Comparison of ENCODE assay signal across 9 cellular contexts in the genomic region with DNA sequence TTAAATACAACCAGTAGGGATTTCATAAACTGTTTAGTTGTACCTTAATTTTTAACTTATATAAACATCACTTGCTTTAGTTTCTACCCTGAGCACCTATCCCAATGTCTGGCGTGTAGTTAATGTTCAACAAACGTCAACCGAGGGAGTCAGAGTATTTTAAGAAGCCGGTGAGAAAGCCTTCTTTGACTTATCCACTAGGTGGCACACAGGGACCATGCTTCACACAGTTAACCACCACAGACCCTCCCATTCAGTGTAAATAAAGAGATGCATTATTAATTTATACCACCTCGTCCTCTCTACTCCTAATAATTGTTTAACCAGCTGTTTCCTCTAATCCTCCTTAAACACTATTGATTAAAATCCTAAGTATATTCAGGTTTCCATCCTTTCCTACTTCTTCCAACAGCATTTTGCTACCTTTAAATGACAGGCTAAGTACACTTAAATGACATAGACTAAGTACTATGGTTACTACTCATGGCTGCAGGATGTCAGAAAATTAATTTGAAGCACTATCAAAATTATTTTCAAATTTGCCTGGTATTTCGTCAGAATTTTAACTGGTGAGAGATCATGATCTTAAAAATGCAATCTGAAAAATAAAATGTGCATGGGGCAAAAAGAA. TPM values are rescaled to one million over a fixed set of nuclear protein-coding genes. Genes with fewer than 3 reads are reported as not detected.
DNase-seq lines count a peak whose midpoint lies in the region; ATAC-seq and TF ChIP-seq lines count a peak whose summit lies in the region.
"Had no signal": no experiment of that assay in that cellular context is flagged by ENCODE, and none has a peak within 500 bp of the region (broad histone marks: within the 10 kb centered on the region; RNA-seq: fewer than 3 reads in every experiment).

No MANE protein-coding gene starts in this region.

- CTCF ChIA-PET in activated CD4-positive, alpha-beta T cell treated with anti-CD3 and anti-CD28 coated beads, Interleukin-2, amount 10 ng/mL, durations not matched to agents 7 days and 5 days (lab: Charles Lee): no interaction called here

- H3K4me1 Mint-ChIP-seq in activated CD4-positive, alpha-beta T cell treated with anti-CD3 and anti-CD28 coated beads, Interleukin-2, amount 10 ng/mL, durations not matched to agents 7 days and 5 days: peaks cover 8% of the 10 kb centered on the region
- H3K4me1 Mint-ChIP-seq in glutamatergic neuron (ENCODE audit: low read depth, unreplicated experiment): peaks cover 57% of the 10 kb centered on the region

- no peak overlapping the region for H3K27ac Mint-ChIP-seq in activated CD4-positive, alpha-beta T cell treated with anti-CD3 and anti-CD28 coated beads, Interleukin-2, amount 10 ng/mL, durations not matched to agents 7 days and 5 days
- peak overlapping the region; percentile 20 for H3K27ac Mint-ChIP-seq in glutamatergic neuron (ENCODE audit: unreplicated experiment)
- H3K27ac Mint-ChIP-seq: activated naive CD4-positive, alpha-beta T cell treated with anti-CD3 and anti-CD28 coated beads, Interleukin-2, amount 50 U/mL, for 72 hours had no signal

- no peak overlapping the region for H3K4me3 Mint-ChIP-seq in activated CD4-positive, alpha-beta T cell treated with anti-CD3 and anti-CD28 coated beads, Interleukin-2, amount 10 ng/mL, durations not matched to agents 7 days and 5 days
- peak overlapping the region; percentile 63 for H3K4me3 Mint-ChIP-seq in glutamatergic neuron (ENCODE audit: unreplicated experiment)

- H3K27me3 Mint-ChIP-seq in activated CD4-positive, alpha-beta T cell treated with anti-CD3 and anti-CD28 coated beads, Interleukin-2, amount 10 ng/mL, durations not matched to agents 7 days and 5 days: peaks cover 48% of the 10 kb centered on the region
- peaks cover 10% of the 10 kb centered on the region for H3K27me3 Mint-ChIP-seq in glutamatergic neuron (ENCODE audit: unreplicated experiment)

- POLR2A ChIA-PET in activated CD4-positive, alpha-beta T cell treated with anti-CD3 and anti-CD28 coated beads, Interleukin-2, amount 10 ng/mL, durations not matched to agents 7 days and 5 days (lab: Charles Lee): no interaction called here

- no peaks in the 10 kb centered on the region for H3K9me3 Mint-ChIP-seq in activated CD4-positive, alpha-beta T cell treated with anti-CD3 and anti-CD28 coated beads, Interleukin-2, amount 10 ng/mL, durations not matched to agents 7 days and 5 days
- H3K9me3 Mint-ChIP-seq in glutamatergic neuron (ENCODE audit: unreplicated experiment): peaks cover 14% of the 10 kb centered on the region
- H3K9me3 Mint-ChIP-seq: activated naive CD4-positive, alpha-beta T cell treated with anti-CD3 and anti-CD28 coated beads, Interleukin-2, amount 50 U/mL, for 72 hours had no signal

- peak; percentile 82 for TF ChIP-seq CTCF in glutamatergic neuron (IDR thresholded peaks at IDR 0.05; ENCODE audit: partially characterized antibody, unreplicated experiment)

- ATAC-seq in GM19468 (IDR thresholded peaks at IDR 0.05; ENCODE audit: extremely low read depth, unreplicated experiment) (peak; percentile 74), HG03439 (IDR thresholded peaks at IDR 0.05; ENCODE audit: unreplicated experiment) (peak; percentile 70)

- no peaks in the 10 kb centered on the region for H3K36me3 Mint-ChIP-seq in activated CD4-positive, alpha-beta T cell treated with anti-CD3 and anti-CD28 coated beads, Interleukin-2, amount 10 ng/mL, durations not matched to agents 7 days and 5 days (ENCODE audit: low read depth)
- H3K36me3 Mint-ChIP-seq in glutamatergic neuron (ENCODE audit: unreplicated experiment): no peaks in the 10 kb centered on the region

- DNase-seq in EH (ENCODE audit: low read depth) (peak; percentile 69), NCI-H2227 (lab: John Stamatoyannopoulos, UW; ENCODE audit: unreplicated experiment) (peak; percentile 68), glutamatergic neuron (no peak), retina (peak; percentile 59), UCSD-AML1 (lab: John Stamatoyannopoulos, UW; ENCODE audit: unreplicated experiment) (no peak)
- peak; percentile 41 for DNase-seq in activated CD4-positive, alpha-beta T cell treated with anti-CD3 and anti-CD28 coated beads, Interleukin-2, amount 10 ng/mL, durations not matched to agents 7 days and 5 days

RNA-seq across cellular contexts. Expression of a gene that starts 2.3 kb away (rescaled TPM):
- total RNA-seq in activated CD4-positive, alpha-beta T cell treated with anti-CD3 and anti-CD28 coated beads, Interleukin-2, amount 10 ng/mL, durations not matched to agents 7 days and 5 days: not detected
- 2.9 TPM for total RNA-seq in glutamatergic neuron (ENCODE audit: unreplicated experiment)
- total RNA-seq: activated naive CD4-positive, alpha-beta T cell treated with anti-CD3 and anti-CD28 coated beads, Interleukin-2, amount 50 U/mL, for 72 hours had no signal

Comparison
In these comparisons a context has a peak if more than half of its experiments do, and no peak if none do; other contexts are left out.
1. DNase-seq: peak in EH (single experiment), NCI-H2227 (single experiment), activated CD4-positive, alpha-beta T cell treated with anti-CD3 and anti-CD28 coated beads, Interleukin-2, amount 10 ng/mL, durations not matched to agents 7 days and 5 days (single experiment) and retina (single experiment); none in glutamatergic neuron (single experiment) and UCSD-AML1 (single experiment).